In the genomic region with DNA sequence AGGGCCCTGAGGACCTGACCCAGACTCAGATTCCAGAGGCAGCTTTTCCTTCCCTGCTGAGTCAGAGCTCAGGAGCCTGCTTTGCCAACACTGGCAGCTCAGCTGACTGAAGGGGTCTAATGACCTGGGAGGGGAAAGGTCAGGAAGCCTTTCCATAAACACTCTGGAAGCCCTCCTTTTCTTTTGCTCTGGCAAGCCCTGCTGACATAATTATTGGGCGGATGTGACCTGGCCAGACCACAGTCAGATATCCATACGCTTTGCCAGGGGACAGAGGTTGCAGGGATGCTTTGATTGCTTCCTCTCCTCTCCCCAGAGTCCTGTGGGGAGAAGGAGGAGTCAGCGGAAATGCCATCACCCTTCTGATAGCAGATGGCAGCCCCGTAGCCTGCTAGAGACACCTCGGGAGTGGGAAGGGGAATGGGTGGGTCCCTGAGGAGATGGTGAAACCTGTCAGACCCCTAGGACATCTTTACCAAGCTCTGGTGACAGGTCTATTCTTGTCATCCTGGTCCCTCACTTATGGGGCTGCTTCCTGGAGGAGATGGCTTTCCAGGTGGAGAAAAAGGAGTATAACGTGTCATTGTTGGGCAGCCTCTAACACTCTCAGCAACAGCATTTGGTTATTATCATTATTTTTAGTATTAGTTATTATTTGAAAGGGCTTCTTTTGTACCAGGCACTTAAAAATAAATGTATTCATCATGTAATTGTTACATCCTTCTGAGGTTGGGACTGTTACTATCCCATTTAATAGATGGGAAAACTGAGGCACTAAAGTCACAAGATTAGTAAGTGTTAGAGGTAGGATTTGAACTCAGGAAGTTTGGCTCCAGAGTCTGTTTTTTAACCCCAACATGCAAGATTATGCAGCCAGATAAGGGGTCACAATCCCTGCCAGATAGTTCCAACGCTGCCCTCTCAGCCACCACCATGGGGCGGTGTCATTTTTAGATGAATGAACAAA, we compare ENCODE assay signal across 22 cellular contexts. TPM values are rescaled to one million over a fixed set of nuclear protein-coding genes. Genes with fewer than 3 reads are reported as not detected.
DNase-seq lines count a peak whose midpoint lies in the region; ATAC-seq, FAIRE-seq and TF ChIP-seq lines count a peak whose summit lies in the region.
"Had no signal": no experiment of that assay in that cellular context is flagged by ENCODE, and none has a peak within 500 bp of the region (broad histone marks: within the 10 kb centered on the region; RNA-seq: fewer than 3 reads in every experiment).

No MANE protein-coding gene starts in this region.

- TF ChIP-seq CTCF in K562 (IDR thresholded peaks at IDR 0.05 in 2 of 3, conservative IDR thresholded peaks at IDR 0.05 in 1 of 3; ENCODE audit: insufficient read depth in 2 of 3, low read depth in 1 of 3, low read length in 3 of 3) (no peak), kidney (IDR thresholded peaks at IDR 0.05; ENCODE audit: borderline replicate concordance, extremely low read depth, insufficient read depth) (no peak), thoracic aorta (IDR thresholded peaks at IDR 0.05) (no peak)

- FAIRE-seq in K562 (lab: Jason Lieb, UNC), result no peak
- no peak for FAIRE-seq in kidney (lab: Jason Lieb, UNC)
- FAIRE-seq: H1 had no signal

- CTCF ChIA-PET in K562 (lab: Yijun Ruan, JAX; ENCODE audit: low intra/inter-chr PET ratio), result no interaction called here

- 5% methylated on average over 8 of the region's 8 CpGs for WGBS in K562 (ENCODE audit: insufficient coverage, low coverage, missing lambda C conversion rate)

- H3K27me3 ChIP-seq in K562 (ENCODE audit: control insufficient read depth in 2 of 2, insufficient read depth in 2 of 2, low read length in 2 of 2) (peaks cover 7 to 53% of the 10 kb centered on the region in 2 experiments; a peak in 3 of 5 replicates), thoracic aorta (replicated peaks; ENCODE audit: insufficient read depth) (no peaks in the 10 kb centered on the region)
- H3K27me3 ChIP-seq: Peyer's patch, uterus had no signal

- H3K27ac ChIP-seq in K562 (ENCODE audit: extremely low read depth, low read depth, low read length) (no peak overlapping the region), kidney (ENCODE audit: low read depth in 2 of 2, low read length in 2 of 2) (no peak overlapping the region), thoracic aorta (peak overlapping the region; percentile 32 to 68)
- H3K27ac ChIP-seq: Peyer's patch, uterus had no signal

- TF ChIP-seq EP300 in K562 (IDR thresholded peaks at IDR 0.05; ENCODE audit: low read length), result no peak

- in situ Hi-C loops in K562 (cut with MboI), result no loop called here

- BruUV-seq in K562 (replicated peaks; lab: Mats Ljungman, UMichigan), result no TSS peak

- no peaks in the 10 kb centered on the region for H3K9me1 ChIP-seq in K562 (ENCODE audit: control insufficient read depth, insufficient read depth, low read length)

- intact Hi-C loops in K562 (cut with micrococcal nuclease), result no loop called here
- intact Hi-C loops in kidney (cut with DNase I), result no loop called here

- H3K36me3 ChIP-seq in K562 (ENCODE audit: control insufficient read depth, insufficient read depth, low read length), result no peaks in the 10 kb centered on the region
- H3K36me3 ChIP-seq in kidney (ENCODE audit: control insufficient read depth in 1 of 2, insufficient read depth in 2 of 2, low read length in 2 of 2), result no peaks in the 10 kb centered on the region
- no peaks in the 10 kb centered on the region for H3K36me3 ChIP-seq in thoracic aorta
- H3K36me3 ChIP-seq: Peyer's patch, uterus had no signal

- DNase-seq in ELF-1 (ENCODE audit: low read depth, low spot score) (peak; percentile 82), K562 (ENCODE audit: extremely low read depth in 1 of 4, low spot score in 3 of 4) (no peak), kidney (peak; percentile 70), thoracic aorta (ENCODE audit: low spot score) (no peak), DMS 273 treated with DMSO at 0.1 percent for 48 hours (lab: John Stamatoyannopoulos, UW) (no peak), NCI-H748 treated with DMSO at 0.1 percent for 48 hours (lab: John Stamatoyannopoulos, UW) (no peak), NAMALWA (ENCODE audit: low spot score) (no peak)
- DNase-seq: activated CD4-positive, alpha-beta T cell treated with anti-CD3 and anti-CD28 coated beads for 36 hours; activated gamma-delta T cell; CD4-positive, CD25-positive, alpha-beta regulatory T cell; effector CD8-positive, alpha-beta T cell; GDM1; KG1; NCI-H146; NCI-H510A treated with DMSO at 0.1 percent for 48 hours; stimulated activated CD4-positive, alpha-beta T cell treated with anti-CD3 and anti-CD28 coated beads, Interleukin-2, amount 100 ng/mL, for 48 hours; uterus had no signal

- H2AFZ ChIP-seq in K562 (ENCODE audit: low read depth, low read length), result no peak overlapping the region

- POLR2A ChIA-PET in K562 (lab: Yijun Ruan, JAX), result no interaction called here

- peaks cover 0 to 4% of the 10 kb centered on the region in 2 experiments; a peak in 2 of 5 replicates for H3K4me1 ChIP-seq in K562 (replicated peaks in 1 of 2; ENCODE audit: control insufficient read depth in 2 of 2, insufficient read depth in 2 of 2, low read length in 2 of 2)
- H3K4me1 ChIP-seq in kidney (ENCODE audit: control insufficient read depth in 1 of 2, insufficient read depth in 1 of 2, low read depth in 1 of 2, low read length in 2 of 2), result peaks cover 19 to 24% of the 10 kb centered on the region in 2 donors
- peaks cover 33 to 83% of the 10 kb centered on the region in 2 donors for H3K4me1 ChIP-seq in thoracic aorta (ENCODE audit: control insufficient read depth in 1 of 2, low read depth in 2 of 2)
- H3K4me1 ChIP-seq: Peyer's patch had no signal

- H3K4me3 ChIP-seq in K562, result no peak overlapping the region
- H3K4me3 ChIP-seq in kidney (ENCODE audit: low read length in 2 of 2), result no peak overlapping the region
- H3K4me3 ChIP-seq in thoracic aorta, result no peak overlapping the region
- H3K4me3 ChIP-seq: Peyer's patch, smooth muscle cell, uterus had no signal

- no peaks in the 10 kb centered on the region for H3K79me2 ChIP-seq in K562 (ENCODE audit: control insufficient read depth, insufficient read depth, low read length)

- H3K9me3 ChIP-seq in K562 (replicated peaks; ENCODE audit: control insufficient read depth, insufficient read depth, low read depth, low read length) (no peaks in the 10 kb centered on the region), kidney (ENCODE audit: control insufficient read depth in 1 of 2, low read length in 2 of 2) (no peaks in the 10 kb centered on the region), thoracic aorta (no peaks in the 10 kb centered on the region)
- H3K9me3 ChIP-seq: Peyer's patch, uterus had no signal

- H3K9ac ChIP-seq in K562 (ENCODE audit: insufficient read depth in 1 of 2, low read depth in 2 of 2, low read length in 2 of 2), result no peak overlapping the region
- H3K9ac ChIP-seq in kidney (ENCODE audit: low read length in 2 of 2), result no peak overlapping the region

- TF ChIP-seq RAD21 in K562 (CRISPR knock-in tag; conservative IDR thresholded peaks at IDR 0.05 in 1 of 2, IDR thresholded peaks at IDR 0.05 in 1 of 2), result no peak

- no peak overlapping the region for H3K4me2 ChIP-seq in K562 (ENCODE audit: insufficient read depth, low read length)
- H3K4me2 ChIP-seq: smooth muscle cell had no signal

- 0 out of 2 replicates have a peak, but pooled peaks cover 9% of the 10 kb centered on the region for H4K20me1 ChIP-seq in K562 (replicated peaks; ENCODE audit: control insufficient read depth, insufficient read depth, low read length)

- no peak for ATAC-seq in K562
- ATAC-seq in thoracic aorta (ENCODE audit: insufficient number of reproducible peaks, low FRiP score, low read depth), result no peak
- ATAC-seq: activated CD4-positive, alpha-beta T cell treated with anti-CD3 and anti-CD28 coated beads for 36 hours; esophagus mucosa; stimulated activated memory B cell treated with anti-CD40 and anti-IgM and Interleukin-4, amounts not matched to agents 10 μg/mL and 1 μg/mL and 100 μg/mL, for 72 hours had no signal

- no peak for TF ChIP-seq POLR2A in K562 (conservative IDR thresholded peaks at IDR 0.05)

TF ChIP-seq in K562, 482 proteins besides CTCF, POLR2A, EP300 and RAD21 (continues in another document):
- TF ChIP-seq RBM25 (IDR thresholded peaks at IDR 0.05; ENCODE audit: low read depth, low read length, severe bottlenecking) (peak; percentile 73), FOSL1 (tag; conservative IDR thresholded peaks at IDR 0.05) (no peak)
- TF ChIP-seq, protein P1, sequence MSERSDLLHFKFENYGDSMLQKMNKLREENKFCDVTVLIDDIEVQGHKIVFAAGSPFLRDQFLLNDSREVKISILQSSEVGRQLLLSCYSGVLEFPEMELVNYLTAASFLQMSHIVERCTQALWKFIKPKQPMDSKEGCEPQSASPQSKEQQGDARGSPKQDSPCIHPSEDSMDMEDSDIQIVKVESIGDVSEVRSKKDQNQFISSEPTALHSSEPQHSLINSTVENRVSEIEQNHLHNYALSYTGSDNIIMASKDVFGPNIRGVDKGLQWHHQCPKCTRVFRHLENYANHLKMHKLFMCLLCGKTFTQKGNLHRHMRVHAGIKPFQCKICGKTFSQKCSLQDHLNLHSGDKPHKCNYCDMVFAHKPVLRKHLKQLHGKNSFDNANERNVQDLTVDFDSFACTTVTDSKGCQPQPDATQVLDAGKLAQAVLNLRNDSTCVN (CRISPR knock-in tag; IDR thresholded peaks at IDR 0.05), result no peak

RNA-seq across cellular contexts. Expression of a gene that starts 11.6 kb away (rescaled TPM):
- not detected in 2 replicates for total RNA-seq in K562 (2011; cell fraction: chromatin; rRNA removed; ENCODE audit: low replicate concordance)
- not detected in 2 replicates for total RNA-seq in K562 (2011; cell fraction: nucleolus; rRNA removed)
- not detected in 2 replicates for total RNA-seq in K562 (2011; cell fraction: nucleoplasm; rRNA removed)
- total RNA-seq in K562 (2014; rRNA removed), result 0.08 TPM in 1 of 2 replicates, not detected in the other
- not detected in 2 replicates for total RNA-seq in K562 (2014; rRNA removed; fragmentation: Illumina TruSeq; extraction: Trizol)
- not detected in 2 replicates for total RNA-seq in K562 (2015; rRNA removed; fragmentation: Illumina TruSeq; extraction: Trizol)
- total RNA-seq in K562 (2021), result 0.07 and 0.16 TPM in 2 replicates
- not detected in 2 replicates for polyA plus RNA-seq in K562 (2011; rRNA removed)
- not detected in 2 replicates for polyA plus RNA-seq in K562 (2011; cell fraction: cytosol; rRNA removed)
- 0.04 TPM in 1 of 2 replicates, not detected in the other for polyA plus RNA-seq in K562 (2011; cell fraction: nucleus; rRNA removed)
- polyA plus RNA-seq in K562 (2012), result not detected in 2 replicates
- polyA plus RNA-seq in K562 (2014; fragmentation: Illumina TruSeq; extraction: Trizol), result not detected in 2 replicates
- polyA plus RNA-seq in K562 (2014; fragmentation: Nextera tagmentation; extraction: Ambion mirVana), result not detected
- 0.07 TPM in 1 of 2 replicates, not detected in the other for polyA plus RNA-seq in K562 (2014; rRNA removed)
- not detected in 2 replicates for polyA minus RNA-seq in K562 (2011; rRNA and poly(A)+ RNA removed)
- polyA minus RNA-seq in K562 (2011; cell fraction: cytosol; rRNA and poly(A)+ RNA removed), result not detected in 2 replicates
- 0.13 TPM in 1 of 2 replicates, not detected in the other for polyA minus RNA-seq in K562 (2011; cell fraction: nucleus; rRNA and poly(A)+ RNA removed)
- total RNA-seq in kidney, result 45.6 TPM
- 13.6 TPM for polyA plus RNA-seq in kidney (ENCODE audit: insufficient read depth, low read depth, low replicate concordance)
- 10 to 100 TPM; 18.5 to 57.1 TPM for total RNA-seq in thoracic aorta
- polyA plus RNA-seq: CD4-positive, CD25-positive, alpha-beta regulatory T cell had no signal

Comparison
In these comparisons a context has a peak if more than half of its experiments do, and no peak if none do; other contexts are left out.
1. DNase-seq: peak in ELF-1 (single experiment) and kidney (single experiment); none in K562 (0 of 4), thoracic aorta (single experiment), DMS 273 treated with DMSO at 0.1 percent for 48 hours (single experiment), NCI-H748 treated with DMSO at 0.1 percent for 48 hours (single experiment) and NAMALWA (single experiment).
2. H3K27ac ChIP-seq: peak in thoracic aorta (2 of 2); none in K562 (single experiment) and kidney (0 of 2).
3. RNA of a gene that starts 11.6 kb away (total RNA-seq): 18.5 to 57.1 TPM in thoracic aorta and 45.6 TPM in kidney (single experiment); 0.07 to 0.16 TPM in K562; every median in the first group is over 10 times any median in the second.